ENCODE assay signal across 1 cellular context in genomic region chr2:169824373-169825333, GRCh38.
TF ChIP-seq lines count a peak whose summit lies in the region.

METTL5 (minus strand) TSS chr2:169824905; CDS start chr2:169824597, 308 bp downstream.

TF ChIP-seq in HEK293, 187 proteins besides CTCF, POLR2A, EP300 and RAD21 (continued from another document):
- TF ChIP-seq REST (tag by site-specific recombination; IDR thresholded peaks at IDR 0.05) (peak; percentile 40; the same call in 1 of the 2 replicates), ZNF654 (tag by site-specific recombination; IDR thresholded peaks at IDR 0.05; ENCODE audit: low read depth) (peak; percentile 41), TCF7L2 (IDR thresholded peaks at IDR 0.05; ENCODE audit: borderline replicate concordance, low read depth, low read length) (no peak), ZNF660 (tag by site-specific recombination; IDR thresholded peaks at IDR 0.05) (peak; percentile 83), PRDM1 (tag by site-specific recombination; IDR thresholded peaks at IDR 0.05) (peak; percentile 94), KLF9 (tag by site-specific recombination; IDR thresholded peaks at IDR 0.05; ENCODE audit: low read depth) (no peak), EGR2 (tag by site-specific recombination; IDR thresholded peaks at IDR 0.05; ENCODE audit: low read depth) (0 out of 2 replicates have a peak, but pooled peaks have one; percentile 15), ZNF501 (tag by site-specific recombination; IDR thresholded peaks at IDR 0.05) (peak; percentile 87; the same call in 1 of the 2 replicates), ZNF221 (tag by site-specific recombination; IDR thresholded peaks at IDR 0.05; ENCODE audit: borderline replicate concordance) (peak; percentile 82; the same call in 1 of the 2 replicates), ZNF596 (tag by site-specific recombination; IDR thresholded peaks at IDR 0.05) (0 out of 2 replicates have a peak, but pooled peaks have one; percentile 15), SP2 (tag by site-specific recombination; IDR thresholded peaks at IDR 0.05) (peak; percentile 41; the same call in 1 of the 2 replicates), SETDB1 (IDR thresholded peaks at IDR 0.05; ENCODE audit: insufficient read length, low read length) (peak; percentile 23), GLIS1 (tag by site-specific recombination; IDR thresholded peaks at IDR 0.05) (peak; percentile 22; the same call in 1 of the 2 replicates), SCRT2 (tag by site-specific recombination; IDR thresholded peaks at IDR 0.05) (peak; percentile 96), ZBTB1 (tag by site-specific recombination; IDR thresholded peaks at IDR 0.05) (0 out of 2 replicates have a peak, but pooled peaks have one; percentile 28), ZBTB17 (tag by site-specific recombination; IDR thresholded peaks at IDR 0.05) (peak; percentile 37; the same call in 1 of the 2 replicates), ZNF335 (tag by site-specific recombination; conservative IDR thresholded peaks at IDR 0.05) (peak; percentile 87), ZNF677 (tag by site-specific recombination; IDR thresholded peaks at IDR 0.05) (0 out of 2 replicates have a peak, but pooled peaks have one; percentile 5), ZNF10 (tag by site-specific recombination; IDR thresholded peaks at IDR 0.05) (peak; percentile 19; the same call in 1 of the 2 replicates), ZBTB26 (tag by site-specific recombination; optimal IDR thresholded peaks at IDR 0.05) (peak; percentile 67), ZNF341 (tag by site-specific recombination; IDR thresholded peaks at IDR 0.05; ENCODE audit: low read depth) (peak; percentile 79), ZNF423 (tag by site-specific recombination; IDR thresholded peaks at IDR 0.05) (peak; percentile 59; the same call in 1 of the 2 replicates), PATZ1 (tag by site-specific recombination; IDR thresholded peaks at IDR 0.05) (peak; percentile 62), ZSCAN30 (tag by site-specific recombination; IDR thresholded peaks at IDR 0.05) (peak; percentile 93), ZNF311 (tag by site-specific recombination; IDR thresholded peaks at IDR 0.05; ENCODE audit: borderline replicate concordance) (no peak), ZNF670 (tag by site-specific recombination; IDR thresholded peaks at IDR 0.05; ENCODE audit: low read depth) (no peak), HOXC10 (CRISPR knock-in tag; IDR thresholded peaks at IDR 0.05) (0 out of 2 replicates have a peak, but pooled peaks have one; percentile 70), ZFHX2 (tag by site-specific recombination; conservative IDR thresholded peaks at IDR 0.05) (peak; percentile 51), ZBTB11 (tag by site-specific recombination; conservative IDR thresholded peaks at IDR 0.05; ENCODE audit: low read depth) (0 out of 2 replicates have a peak, but pooled peaks have one; percentile 24), ZNF629 (tag by site-specific recombination; IDR thresholded peaks at IDR 0.05) (no peak), IKZF3 (tag by site-specific recombination; IDR thresholded peaks at IDR 0.05) (0 out of 2 replicates have a peak, but pooled peaks have one; percentile 20), ZNF692 (tag by site-specific recombination; IDR thresholded peaks at IDR 0.05) (no peak; the same call in 1 of the 2 replicates), ZBTB20 (tag by site-specific recombination; IDR thresholded peaks at IDR 0.05) (no peak), ZNF560 (tag by site-specific recombination; IDR thresholded peaks at IDR 0.05; ENCODE audit: borderline replicate concordance) (no peak), ZBTB8A (tag by site-specific recombination; IDR thresholded peaks at IDR 0.05) (peak; percentile 81)
TF ChIP-seq in HEK293: peak in this region for 30.
